In the genomic region with DNA sequence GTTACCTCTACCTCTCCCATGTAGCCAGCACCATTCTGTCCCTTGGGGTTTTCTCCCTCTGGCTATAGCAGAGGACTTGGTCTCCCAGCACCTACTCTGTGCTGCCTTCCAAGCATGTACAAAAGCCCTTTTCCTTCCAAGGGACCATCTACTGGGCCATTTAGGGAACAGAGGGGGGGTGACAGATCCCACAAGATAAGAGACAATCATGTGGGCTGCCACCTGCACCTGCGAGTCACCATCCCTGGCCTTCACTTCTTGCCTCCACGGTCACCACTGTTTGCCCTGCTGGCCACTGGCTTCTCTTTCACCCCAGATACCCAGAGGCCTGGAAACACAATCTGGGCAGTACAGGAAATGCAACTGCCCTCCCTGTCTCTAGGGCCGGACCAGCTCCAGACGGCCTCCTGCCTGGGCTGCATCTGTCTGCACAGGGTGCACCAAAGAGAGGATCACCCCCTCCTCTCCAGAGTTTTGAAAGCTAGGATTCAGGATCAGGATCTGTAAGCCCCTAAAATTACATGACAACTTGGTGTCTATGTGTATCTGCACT, we compare ENCODE assay signal across 27 cellular contexts.
"Had no signal": no experiment of that assay in that cellular context is flagged by ENCODE, and none has a peak within 500 bp of the region (broad histone marks: within the 10 kb centered on the region; RNA-seq: fewer than 3 reads in every experiment).

No MANE protein-coding gene starts in this region.

- H3K27ac Mint-ChIP-seq: activated CD4-positive, alpha-beta memory T cell treated with anti-CD3 and anti-CD28 coated beads, Interleukin-2, amount 10 ng/mL, durations not matched to agents 7 days and 5 days; activated CD4-positive, alpha-beta T cell treated with anti-CD3 and anti-CD28 coated beads, Interleukin-2, amount 10 ng/mL, durations not matched to agents 7 days and 5 days; activated naive CD4-positive, alpha-beta T cell treated with anti-CD3 and anti-CD28 coated beads, Interleukin-2, amount 10 ng/mL, durations not matched to agents 7 days and 5 days; activated naive CD8-positive, alpha-beta T cell treated with anti-CD3 and anti-CD28 coated beads for 36 hours; activated T-cell treated with anti-CD3 and anti-CD28 coated beads, Interleukin-2, amount 50 U/mL, for 72 hours; activated T-helper 2 cell treated with anti-CD3 and anti-CD28 coated beads, Interferon-gamma antibody, Interleukin-2, Interleukin-4, amounts not matched to agents 10 μg/mL and 5 μg/mL and 100 μg/mL, durations not matched to agents 14 hours and 24 hours and 36 hours; IgD-negative memory B cell had no signal

- H3K4me1 Mint-ChIP-seq: activated CD4-positive, alpha-beta memory T cell treated with anti-CD3 and anti-CD28 coated beads, Interleukin-2, amount 10 ng/mL, durations not matched to agents 7 days and 5 days; activated CD4-positive, alpha-beta T cell treated with anti-CD3 and anti-CD28 coated beads, Interleukin-2, amount 10 ng/mL, durations not matched to agents 7 days and 5 days; activated naive CD4-positive, alpha-beta T cell treated with anti-CD3 and anti-CD28 coated beads, Interleukin-2, amount 10 ng/mL, durations not matched to agents 7 days and 5 days; activated naive CD8-positive, alpha-beta T cell treated with anti-CD3 and anti-CD28 coated beads for 36 hours; IgD-negative memory B cell had no signal

- H3K9me3 Mint-ChIP-seq: activated CD4-positive, alpha-beta memory T cell treated with anti-CD3 and anti-CD28 coated beads, Interleukin-2, amount 10 ng/mL, durations not matched to agents 7 days and 5 days; activated CD4-positive, alpha-beta T cell treated with anti-CD3 and anti-CD28 coated beads, Interleukin-2, amount 10 ng/mL, durations not matched to agents 7 days and 5 days; activated naive CD4-positive, alpha-beta T cell treated with anti-CD3 and anti-CD28 coated beads, Interleukin-2, amount 10 ng/mL, durations not matched to agents 7 days and 5 days; activated naive CD8-positive, alpha-beta T cell treated with anti-CD3 and anti-CD28 coated beads for 36 hours; activated T-cell treated with anti-CD3 and anti-CD28 coated beads, Interleukin-2, amount 50 U/mL, for 72 hours; activated T-helper 2 cell treated with anti-CD3 and anti-CD28 coated beads, Interferon-gamma antibody, Interleukin-2, Interleukin-4, amounts not matched to agents 10 μg/mL and 5 μg/mL and 100 μg/mL, durations not matched to agents 14 hours and 24 hours and 36 hours; IgD-negative memory B cell had no signal

- ATAC-seq: activated T-cell treated with anti-CD3 and anti-CD28 coated beads, Interleukin-2, amount 50 U/mL, for 72 hours had no signal

- H3K9me3 ChIP-seq: Peyer's patch, SJCRH30 had no signal

- H3K27me3 Mint-ChIP-seq: activated CD4-positive, alpha-beta memory T cell treated with anti-CD3 and anti-CD28 coated beads, Interleukin-2, amount 10 ng/mL, durations not matched to agents 7 days and 5 days had no signal

- H3K4me1 ChIP-seq: Peyer's patch, SJCRH30 had no signal

- H3K36me3 Mint-ChIP-seq: activated naive CD4-positive, alpha-beta T cell treated with anti-CD3 and anti-CD28 coated beads, Interleukin-2, amount 10 ng/mL, durations not matched to agents 7 days and 5 days; activated naive CD8-positive, alpha-beta T cell treated with anti-CD3 and anti-CD28 coated beads for 36 hours; IgD-negative memory B cell had no signal

- DNase-seq: activated CD4-positive, alpha-beta memory T cell treated with anti-CD3 and anti-CD28 coated beads, Interleukin-2, amount 10 ng/mL, durations not matched to agents 7 days and 5 days; activated CD4-positive, alpha-beta T cell treated with anti-CD3 and anti-CD28 coated beads, Interleukin-2, amount 10 ng/mL, durations not matched to agents 7 days and 5 days; activated CD4-positive, CD25-positive, alpha-beta regulatory T cell; activated gamma-delta T cell treated with Interleukin-2 at 50 U/mL for 16 hours; activated naive CD4-positive, alpha-beta T cell treated with anti-CD3 and anti-CD28 coated beads, Interleukin-2, amount 10 ng/mL, durations not matched to agents 7 days and 5 days; activated naive CD8-positive, alpha-beta T cell treated with anti-CD3 and anti-CD28 coated beads for 36 hours; activated T-cell treated with anti-CD3 and anti-CD28 coated beads for 4 hours; activated T-cell treated with anti-CD3 and anti-CD28 coated beads, Interleukin-2, amount 50 U/mL, for 72 hours; brain microvascular endothelial cell; KG1; NCI-H1048; NCI-H1694; NCI-H2029; NCI-H2107; NCI-H2171 treated with DMSO at 0.1 percent for 48 hours; NCI-H226; NCI-H510A; NCI-H526 treated with DMSO at 0.1 percent for 48 hours; Right ventricle myocardium superior; SJCRH30; T-helper 1 cell had no signal

- H3K36me3 ChIP-seq: brain microvascular endothelial cell, cardiac muscle cell, Peyer's patch, SJCRH30 had no signal

- H3K27ac ChIP-seq: brain microvascular endothelial cell, Peyer's patch, RWPE1, SJCRH30, VCaP had no signal

- H3K4me3 ChIP-seq: cardiac muscle cell, Peyer's patch, SJCRH30 had no signal

- H3K27me3 ChIP-seq: brain microvascular endothelial cell, cardiac muscle cell, Peyer's patch, SJCRH30 had no signal

- H3K4me3 Mint-ChIP-seq: activated CD4-positive, alpha-beta memory T cell treated with anti-CD3 and anti-CD28 coated beads, Interleukin-2, amount 10 ng/mL, durations not matched to agents 7 days and 5 days; activated CD4-positive, alpha-beta T cell treated with anti-CD3 and anti-CD28 coated beads, Interleukin-2, amount 10 ng/mL, durations not matched to agents 7 days and 5 days; activated naive CD4-positive, alpha-beta T cell treated with anti-CD3 and anti-CD28 coated beads, Interleukin-2, amount 10 ng/mL, durations not matched to agents 7 days and 5 days; activated naive CD8-positive, alpha-beta T cell treated with anti-CD3 and anti-CD28 coated beads for 36 hours; activated T-cell treated with anti-CD3 and anti-CD28 coated beads, Interleukin-2, amount 50 U/mL, for 72 hours; IgD-negative memory B cell had no signal
